In the genomic region with DNA sequence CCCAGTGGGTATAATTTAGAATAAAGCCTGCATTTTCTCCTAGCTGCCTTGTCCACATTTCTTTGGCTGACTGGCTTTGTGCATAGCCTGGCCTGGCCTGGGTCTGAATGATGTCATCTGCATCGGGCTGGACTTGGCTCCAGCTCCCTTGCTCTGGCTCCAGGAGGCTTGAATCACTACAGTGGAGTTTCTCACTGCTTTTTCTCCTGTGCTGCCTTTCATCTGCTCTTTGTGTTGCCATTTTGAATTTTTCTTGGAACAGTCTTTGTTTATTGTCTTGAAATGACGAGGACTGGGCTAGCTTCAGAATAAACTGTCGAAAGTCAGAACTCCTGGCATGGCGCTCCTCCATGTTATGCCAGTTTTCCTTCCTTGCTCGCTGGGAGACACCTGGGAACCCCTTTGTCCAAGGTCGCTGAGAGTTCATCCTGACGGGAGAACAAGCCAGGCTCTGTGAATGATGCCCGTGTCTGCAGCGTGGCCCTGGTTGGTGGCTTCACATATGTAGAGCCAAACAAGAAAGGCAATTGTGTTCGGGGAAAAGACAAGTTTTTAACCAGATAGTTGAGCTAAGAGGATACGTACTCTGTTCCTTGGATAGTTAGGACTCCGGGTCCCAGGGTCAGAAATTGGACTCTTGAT, we compare ENCODE assay signal across 12 cellular contexts.
DNase-seq lines count a peak whose midpoint lies in the region; ATAC-seq and TF ChIP-seq lines count a peak whose summit lies in the region.
"Had no signal": no experiment of that assay in that cellular context is flagged by ENCODE, and none has a peak within 500 bp of the region (broad histone marks: within the 10 kb centered on the region; RNA-seq: fewer than 3 reads in every experiment).

No MANE protein-coding gene starts in this region.

- in situ Hi-C loops in astrocyte of the spinal cord (cut with HindIII; ENCODE audit: low sequenced_read_pairs), result no loop called here

- H3K4me1 ChIP-seq in left ventricle myocardium inferior, result no peaks in the 10 kb centered on the region
- H3K4me1 ChIP-seq: SJSA1 had no signal

- H3K27ac ChIP-seq in left ventricle myocardium inferior (replicated peaks), result no peak overlapping the region
- H3K27ac ChIP-seq: SJSA1 had no signal

- intact Hi-C loops in left ventricle myocardium inferior (cut with micrococcal nuclease) (no loop called here), posterior vena cava (cut with DNase I) (no loop called here)

- H3K4me1 Mint-ChIP-seq in activated naive CD8-positive, alpha-beta T cell treated with anti-CD3 and anti-CD28 coated beads, Interleukin-2, amount 50 U/mL, for 24 hours, result no peaks in the 10 kb centered on the region

- no peak overlapping the region for H3K4me3 Mint-ChIP-seq in activated naive CD8-positive, alpha-beta T cell treated with anti-CD3 and anti-CD28 coated beads, Interleukin-2, amount 50 U/mL, for 24 hours

- ATAC-seq in activated naive CD8-positive, alpha-beta T cell treated with anti-CD3 and anti-CD28 coated beads, Interleukin-2, amount 50 U/mL, for 24 hours, result no peak
- no peak for ATAC-seq in HG02938 (IDR thresholded peaks at IDR 0.05; ENCODE audit: unreplicated experiment)
- ATAC-seq in HG02642 (IDR thresholded peaks at IDR 0.05; ENCODE audit: poor library complexity, unreplicated experiment), result no peak
- ATAC-seq: K562 had no signal

- H3K9me3 Mint-ChIP-seq in activated naive CD8-positive, alpha-beta T cell treated with anti-CD3 and anti-CD28 coated beads, Interleukin-2, amount 50 U/mL, for 24 hours, result no peaks in the 10 kb centered on the region

- DNase-seq in AG20443 (ENCODE audit: low spot score), result peak; percentile 96
- DNase-seq in astrocyte of the spinal cord (ENCODE audit: low read depth, low spot score), result peak; percentile 66
- peak; percentile 72 for DNase-seq in left ventricle myocardium inferior
- peak; percentile 91 for DNase-seq in posterior vena cava (ENCODE audit: low spot score)
- no peak for DNase-seq in activated naive CD8-positive, alpha-beta T cell treated with anti-CD3 and anti-CD28 coated beads, Interleukin-2, amount 50 U/mL, for 24 hours
- DNase-seq in stimulated activated CD4-positive, alpha-beta T cell treated with anti-CD3 and anti-CD28 coated beads, Interleukin-12 subunit alpha, Interleukin-12 subunit beta, amount 100 ng/mL, for 4 hours, result no peak
- DNase-seq: ACHN; central memory CD4-positive, alpha-beta T cell had no signal

- no peaks in the 10 kb centered on the region for H3K36me3 Mint-ChIP-seq in activated naive CD8-positive, alpha-beta T cell treated with anti-CD3 and anti-CD28 coated beads, Interleukin-2, amount 50 U/mL, for 24 hours (ENCODE audit: low read depth)

- no peaks in the 10 kb centered on the region for H3K27me3 Mint-ChIP-seq in activated naive CD8-positive, alpha-beta T cell treated with anti-CD3 and anti-CD28 coated beads, Interleukin-2, amount 50 U/mL, for 24 hours

- H3K27ac Mint-ChIP-seq in activated naive CD8-positive, alpha-beta T cell treated with anti-CD3 and anti-CD28 coated beads, Interleukin-2, amount 50 U/mL, for 24 hours, result no peak overlapping the region

- TF ChIP-seq CTCF in astrocyte of the spinal cord (IDR thresholded peaks at IDR 0.05; ENCODE audit: low read depth, low read length) (no peak), left ventricle myocardium inferior (IDR thresholded peaks at IDR 0.05; ENCODE audit: borderline replicate concordance) (no peak)

- H3K27me3 ChIP-seq in left ventricle myocardium inferior (ENCODE audit: low read depth), result no peaks in the 10 kb centered on the region
- H3K27me3 ChIP-seq: SJSA1 had no signal

- no peaks in the 10 kb centered on the region for H3K36me3 ChIP-seq in left ventricle myocardium inferior
- H3K36me3 ChIP-seq: SJSA1 had no signal

- peaks cover 14% of the 10 kb centered on the region for H3K9me3 ChIP-seq in left ventricle myocardium inferior (replicated peaks)
- H3K9me3 ChIP-seq: SJSA1 had no signal

- no peak overlapping the region for H3K4me3 ChIP-seq in astrocyte of the spinal cord (ENCODE audit: low read depth, low read length)
- no peak overlapping the region for H3K4me3 ChIP-seq in left ventricle myocardium inferior
- H3K4me3 ChIP-seq: K562, SJSA1 had no signal

Comparison
In these comparisons a context has a peak if more than half of its experiments do, and no peak if none do; other contexts are left out.
1. DNase-seq: peak in AG20443 (single experiment), astrocyte of the spinal cord (single experiment), left ventricle myocardium inferior (single experiment) and posterior vena cava (single experiment); none in activated naive CD8-positive, alpha-beta T cell treated with anti-CD3 and anti-CD28 coated beads, Interleukin-2, amount 50 U/mL, for 24 hours (single experiment) and stimulated activated CD4-positive, alpha-beta T cell treated with anti-CD3 and anti-CD28 coated beads, Interleukin-12 subunit alpha, Interleukin-12 subunit beta, amount 100 ng/mL, for 4 hours (single experiment).